In the genomic region with DNA sequence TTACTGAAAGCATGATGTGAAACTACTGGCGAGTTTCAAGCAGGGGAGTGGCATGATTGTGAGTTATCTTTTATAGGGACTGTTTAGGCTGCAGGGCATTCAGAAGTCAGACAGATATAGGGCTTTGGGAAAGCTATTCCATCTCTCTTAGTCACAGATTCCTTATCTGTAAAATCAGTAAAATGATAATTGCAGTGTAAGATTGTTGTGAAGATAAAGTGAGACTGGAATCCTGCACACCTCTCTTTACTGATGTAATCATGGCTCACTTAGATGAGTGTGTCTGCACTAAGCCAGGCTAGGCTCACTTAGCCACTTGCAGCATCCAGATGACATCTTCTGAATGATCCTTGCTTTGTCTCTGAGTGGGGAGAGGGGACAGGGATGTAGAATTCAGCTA, we compare ENCODE assay signal across 16 cellular contexts.
"Had no signal": no experiment of that assay in that cellular context is flagged by ENCODE, and none has a peak within 500 bp of the region (broad histone marks: within the 10 kb centered on the region; RNA-seq: fewer than 3 reads in every experiment).

No MANE protein-coding gene starts in this region.

- H3K4me1 ChIP-seq: prostate gland, right lobe of liver, spleen, upper lobe of right lung had no signal

- H3K27ac ChIP-seq: prostate gland, right lobe of liver, spleen, suprapubic skin, upper lobe of right lung, VCaP had no signal

- H3K9me3 ChIP-seq: prostate gland, right lobe of liver, spleen, suprapubic skin, upper lobe of right lung had no signal

- ATAC-seq: activated T-cell treated with anti-CD3 and anti-CD28 coated beads, Interleukin-2, amount 50 U/mL, for 72 hours; right lobe of liver; upper lobe of right lung had no signal

- H3K36me3 ChIP-seq: prostate gland, right lobe of liver, spleen, suprapubic skin, upper lobe of right lung had no signal

- H3K4me3 Mint-ChIP-seq: activated CD4-positive, alpha-beta memory T cell treated with anti-CD3 and anti-CD28 coated beads for 36 hours; activated naive CD8-positive, alpha-beta T cell treated with anti-CD3 and anti-CD28 coated beads, Interleukin-2, amount 10 ng/mL, durations not matched to agents 7 days and 5 days; activated T-cell treated with anti-CD3 and anti-CD28 coated beads, Interleukin-2, amount 50 U/mL, for 72 hours; natural killer cell treated with Interleukin-12 subunit alpha and Interleukin-12 subunit beta and Interleukin-15 and Interleukin-18, amount 100 ng/mL, for 72 hours had no signal

- H3K9me3 Mint-ChIP-seq: activated CD4-positive, alpha-beta memory T cell treated with anti-CD3 and anti-CD28 coated beads for 36 hours; activated naive CD8-positive, alpha-beta T cell treated with anti-CD3 and anti-CD28 coated beads, Interleukin-2, amount 10 ng/mL, durations not matched to agents 7 days and 5 days; activated T-cell treated with anti-CD3 and anti-CD28 coated beads, Interleukin-2, amount 50 U/mL, for 72 hours; natural killer cell treated with Interleukin-12 subunit alpha and Interleukin-12 subunit beta and Interleukin-15 and Interleukin-18, amount 100 ng/mL, for 72 hours had no signal

- H3K4me3 ChIP-seq: prostate gland, right lobe of liver, spleen, suprapubic skin, upper lobe of right lung had no signal

- H3K4me1 Mint-ChIP-seq: activated naive CD8-positive, alpha-beta T cell treated with anti-CD3 and anti-CD28 coated beads, Interleukin-2, amount 10 ng/mL, durations not matched to agents 7 days and 5 days had no signal

- H3K36me3 Mint-ChIP-seq: activated CD4-positive, alpha-beta memory T cell treated with anti-CD3 and anti-CD28 coated beads for 36 hours; activated naive CD8-positive, alpha-beta T cell treated with anti-CD3 and anti-CD28 coated beads, Interleukin-2, amount 10 ng/mL, durations not matched to agents 7 days and 5 days; natural killer cell treated with Interleukin-12 subunit alpha and Interleukin-12 subunit beta and Interleukin-15 and Interleukin-18, amount 100 ng/mL, for 72 hours had no signal

- H3K27ac Mint-ChIP-seq: activated CD4-positive, alpha-beta memory T cell treated with anti-CD3 and anti-CD28 coated beads for 36 hours; activated naive CD8-positive, alpha-beta T cell treated with anti-CD3 and anti-CD28 coated beads, Interleukin-2, amount 10 ng/mL, durations not matched to agents 7 days and 5 days; activated T-cell treated with anti-CD3 and anti-CD28 coated beads, Interleukin-2, amount 50 U/mL, for 72 hours; natural killer cell treated with Interleukin-12 subunit alpha and Interleukin-12 subunit beta and Interleukin-15 and Interleukin-18, amount 100 ng/mL, for 72 hours had no signal

- H3K27me3 ChIP-seq: right lobe of liver, suprapubic skin, upper lobe of right lung had no signal

- DNase-seq: activated CD4-positive, alpha-beta memory T cell treated with anti-CD3 and anti-CD28 coated beads for 36 hours; activated naive CD8-positive, alpha-beta T cell treated with anti-CD3 and anti-CD28 coated beads, Interleukin-2, amount 10 ng/mL, durations not matched to agents 7 days and 5 days; activated T-cell treated with anti-CD3 and anti-CD28 coated beads, Interleukin-2, amount 50 U/mL, for 72 hours; anterior cingulate cortex; dermis blood vessel endothelial cell; glutamatergic neuron; occipital lobe; right lobe of liver; spleen; stimulated activated CD4-positive, alpha-beta T cell treated with anti-CD3 and anti-CD28 coated beads, Interleukin-2, amount 100 ng/mL, for 24 hours; stimulated activated naive CD4-positive, alpha-beta T cell; upper lobe of right lung had no signal
